24 cellular contexts compared by ENCODE assay signal in genomic region chr3:148319960-148320359, GRCh38.
DNase-seq lines count a peak whose midpoint lies in the region; ATAC-seq and TF ChIP-seq lines count a peak whose summit lies in the region.
"Had no signal": no experiment of that assay in that cellular context is flagged by ENCODE, and none has a peak within 500 bp of the region (broad histone marks: within the 10 kb centered on the region; RNA-seq: fewer than 3 reads in every experiment).

No MANE protein-coding gene starts in this region.

- H3K79me2 ChIP-seq in Karpas-422 (ENCODE audit: low read length) = no peaks in the 10 kb centered on the region
- H3K79me2 ChIP-seq in smooth muscle cell (ENCODE audit: low read depth) = no peaks in the 10 kb centered on the region

- H3K9me2 ChIP-seq in Karpas-422 (replicated peaks; ENCODE audit: insufficient read depth, low read length) = no peaks in the 10 kb centered on the region

- WGBS in smooth muscle cell (ENCODE audit: low lambda C conversion rate) = 51% methylated on average over 2 of the region's 2 CpGs
- 65 to 68% methylated on average over 2 of the region's 2 CpGs for WGBS in heart right ventricle, 2 donors

- H3K27ac ChIP-seq in Karpas-422 (ENCODE audit: low read length) = peak overlapping the region; percentile 98
- H3K27ac ChIP-seq in brain microvascular endothelial cell = peak overlapping the region; percentile 56
- H3K27ac ChIP-seq in smooth muscle cell (ENCODE audit: low read depth) = peak overlapping the region; percentile 78
- H3K27ac ChIP-seq in heart right ventricle = no peak overlapping the region
- H3K27ac ChIP-seq: SK-N-MC, stomach, thyroid gland had no signal

- H2AFZ ChIP-seq in Karpas-422 (ENCODE audit: low read length) = peak overlapping the region; percentile 55; the same call in 1 of the 2 replicates
- no peak overlapping the region for H2AFZ ChIP-seq in smooth muscle cell (ENCODE audit: low read depth)
- H2AFZ ChIP-seq: GM23338 had no signal

- H3K36me3 ChIP-seq in Karpas-422 (ENCODE audit: insufficient read depth, low read length) (no peaks in the 10 kb centered on the region), brain microvascular endothelial cell (replicated peaks) (no peaks in the 10 kb centered on the region), smooth muscle cell (ENCODE audit: low read depth) (no peaks in the 10 kb centered on the region), BE2C (no peaks in the 10 kb centered on the region), heart right ventricle (no peaks in the 10 kb centered on the region)
- H3K36me3 ChIP-seq: stomach, thyroid gland had no signal

- H4K20me1 ChIP-seq in Karpas-422 (ENCODE audit: insufficient read depth, low read depth, low read length) (no peaks in the 10 kb centered on the region), smooth muscle cell (ENCODE audit: low read depth) (no peaks in the 10 kb centered on the region)

- H3K9me3 ChIP-seq in Karpas-422 (ENCODE audit: low read length) (no peaks in the 10 kb centered on the region), smooth muscle cell (replicated peaks; ENCODE audit: low read depth) (no peaks in the 10 kb centered on the region), BE2C (no peaks in the 10 kb centered on the region), heart right ventricle (peaks cover 0 to 6% (median 0%) of the 10 kb centered on the region in 11 donors)
- H3K9me3 ChIP-seq: stomach, thyroid gland had no signal

- H3K4me3 ChIP-seq in Karpas-422 (ENCODE audit: low read length) (peak overlapping the region; percentile 52), brain microvascular endothelial cell (ENCODE audit: low read depth, low read length) (no peak overlapping the region), smooth muscle cell (no peak overlapping the region), BE2C (ENCODE audit: low read depth, low read length) (no peak overlapping the region), heart right ventricle (no peak overlapping the region)
- H3K4me3 ChIP-seq: GM23338, SK-N-MC, stomach, thyroid gland had no signal

- intact Hi-C loops in heart right ventricle (cut with DNase I) = loop anchor here in 2 of 10 donors (2.0 to 10.0 kb wide), 2 partner anchors 21 to 625 kb away; no protein-coding TSS in a partner anchor

- H3K27me3 ChIP-seq in Karpas-422 (ENCODE audit: low read length) (no peaks in the 10 kb centered on the region), brain microvascular endothelial cell (replicated peaks) (no peaks in the 10 kb centered on the region), smooth muscle cell (ENCODE audit: low read depth) (no peaks in the 10 kb centered on the region), BE2C (no peaks in the 10 kb centered on the region), heart right ventricle (no peaks in the 10 kb centered on the region)
- H3K27me3 ChIP-seq: stomach, thyroid gland had no signal

- peaks cover 4% of the 10 kb centered on the region for H3K27me3 Mint-ChIP-seq in activated CD8-positive, alpha-beta memory T cell treated with anti-CD3 and anti-CD28 coated beads, Interleukin-2, amount 10 ng/mL, durations not matched to agents 7 days and 5 days
- H3K27me3 Mint-ChIP-seq: activated naive CD8-positive, alpha-beta T cell treated with anti-CD3 and anti-CD28 coated beads, Interleukin-2, amount 50 U/mL, for 24 hours had no signal

- H3K4me3 Mint-ChIP-seq in activated CD8-positive, alpha-beta memory T cell treated with anti-CD3 and anti-CD28 coated beads, Interleukin-2, amount 10 ng/mL, durations not matched to agents 7 days and 5 days = no peak overlapping the region
- H3K4me3 Mint-ChIP-seq: activated naive CD8-positive, alpha-beta T cell treated with anti-CD3 and anti-CD28 coated beads, Interleukin-2, amount 50 U/mL, for 24 hours; GM23338 had no signal

- peaks cover 4% of the 10 kb centered on the region for H3F3A ChIP-seq in smooth muscle cell (ENCODE audit: low read depth)

- peak overlapping the region; percentile 76 for H3K4me2 ChIP-seq in Karpas-422 (ENCODE audit: low read depth, low read length, poor library complexity, severe bottlenecking)
- peak overlapping the region; percentile 46 for H3K4me2 ChIP-seq in smooth muscle cell
- H3K4me2 ChIP-seq: GM23338 had no signal

- H3K9ac ChIP-seq in Karpas-422 (ENCODE audit: low read length) (peak overlapping the region; percentile 54), smooth muscle cell (ENCODE audit: low read depth) (peak overlapping the region; percentile 22)

- in situ Hi-C loops in brain microvascular endothelial cell (cut with HindIII; ENCODE audit: low pct_ligation_motif_present, low sequenced_read_pairs) = no loop called here

- H3K27ac Mint-ChIP-seq in activated CD8-positive, alpha-beta memory T cell treated with anti-CD3 and anti-CD28 coated beads, Interleukin-2, amount 10 ng/mL, durations not matched to agents 7 days and 5 days = peak overlapping the region; percentile 54
- H3K27ac Mint-ChIP-seq: GM23338 had no signal

- ATAC-seq in activated CD8-positive, alpha-beta memory T cell treated with anti-CD3 and anti-CD28 coated beads, Interleukin-2, amount 10 ng/mL, durations not matched to agents 7 days and 5 days = no peak
- ATAC-seq in heart right ventricle = no peak
- ATAC-seq: GM23338, left ventricle myocardium superior had no signal

- peaks cover 6% of the 10 kb centered on the region for H3K9me3 Mint-ChIP-seq in activated CD8-positive, alpha-beta memory T cell treated with anti-CD3 and anti-CD28 coated beads, Interleukin-2, amount 10 ng/mL, durations not matched to agents 7 days and 5 days (ENCODE audit: low read depth)
- H3K9me3 Mint-ChIP-seq: GM23338 had no signal

- peaks cover 11% of the 10 kb centered on the region for H3K4me1 Mint-ChIP-seq in activated CD8-positive, alpha-beta memory T cell treated with anti-CD3 and anti-CD28 coated beads, Interleukin-2, amount 10 ng/mL, durations not matched to agents 7 days and 5 days
- H3K4me1 Mint-ChIP-seq: GM23338 had no signal

- no peaks in the 10 kb centered on the region for H3K36me3 Mint-ChIP-seq in activated CD8-positive, alpha-beta memory T cell treated with anti-CD3 and anti-CD28 coated beads, Interleukin-2, amount 10 ng/mL, durations not matched to agents 7 days and 5 days

- no peak for TF ChIP-seq CTCF in brain microvascular endothelial cell (IDR thresholded peaks at IDR 0.05; ENCODE audit: low read depth, low read length, missing control alignments)
- TF ChIP-seq CTCF in smooth muscle cell (IDR thresholded peaks at IDR 0.05; ENCODE audit: borderline replicate concordance, insufficient read depth, poor library complexity, severe bottlenecking) = no peak
- TF ChIP-seq CTCF in BE2C (IDR thresholded peaks at IDR 0.05; ENCODE audit: low read depth, low read length) = no peak
- TF ChIP-seq CTCF in heart right ventricle (IDR thresholded peaks at IDR 0.05) = no peak

- no peak for DNase-seq in activated CD8-positive, alpha-beta memory T cell treated with anti-CD3 and anti-CD28 coated beads, Interleukin-2, amount 10 ng/mL, durations not matched to agents 7 days and 5 days
- DNase-seq in activated CD8-positive, alpha-beta memory T cell treated with anti-CD3 and anti-CD28 coated beads for 24 hours = no peak
- DNase-seq in Karpas-422 = peak; percentile 78
- no peak for DNase-seq in brain microvascular endothelial cell
- no peak for DNase-seq in smooth muscle cell (lab: John Stamatoyannopoulos, UW; ENCODE audit: unreplicated experiment)
- DNase-seq in AML-193 (lab: John Stamatoyannopoulos, UW) = no peak
- no peak for DNase-seq in BE2C
- DNase-seq in heart right ventricle = no peak
- DNase-seq: 8988T; activated gamma-delta T cell treated with Interleukin-2 at 50 U/mL for 16 hours; activated naive CD8-positive, alpha-beta T cell treated with anti-CD3 and anti-CD28 coated beads, Interleukin-2, amount 50 U/mL, for 24 hours; activated T-cell treated with anti-CD3 and anti-CD28 coated beads, Interleukin-2, amount 50 U/mL, for 1 hour; cerebellar nuclear complex; left ventricle myocardium superior; NCI-H1417; NCI-H345; nucleus accumbens; small intestine; stimulated activated CD4-positive, alpha-beta T cell treated with anti-CD3 and anti-CD28 coated beads, Interleukin-1b, Interleukin-23, amount 100 ng/mL, for 48 hours; stimulated activated CD8-positive, alpha-beta memory T cell treated with anti-CD3 and anti-CD28 coated beads, Interleukin-4, amount 100 ng/mL, for 48 hours; stomach; thyroid gland had no signal

- CTCF ChIA-PET in activated CD8-positive, alpha-beta memory T cell treated with anti-CD3 and anti-CD28 coated beads, Interleukin-2, amount 10 ng/mL, durations not matched to agents 7 days and 5 days (lab: Charles Lee) = no interaction called here

- peaks cover 47% of the 10 kb centered on the region for H3K4me1 ChIP-seq in Karpas-422 (ENCODE audit: low read length)
- H3K4me1 ChIP-seq in smooth muscle cell (ENCODE audit: low read depth) = no peaks in the 10 kb centered on the region
- no peaks in the 10 kb centered on the region for H3K4me1 ChIP-seq in BE2C
- H3K4me1 ChIP-seq in heart right ventricle = peaks cover 0 to 9% (median 0%) of the 10 kb centered on the region in 9 donors
- H3K4me1 ChIP-seq: stomach, thyroid gland had no signal

Comparison
In these comparisons a context has a peak if more than half of its experiments do, and no peak if none do; other contexts are left out.
1. H3K27ac ChIP-seq: peak in Karpas-422 (single experiment), brain microvascular endothelial cell (single experiment) and smooth muscle cell (single experiment); none in heart right ventricle (0 of 10).